In the genomic region with DNA sequence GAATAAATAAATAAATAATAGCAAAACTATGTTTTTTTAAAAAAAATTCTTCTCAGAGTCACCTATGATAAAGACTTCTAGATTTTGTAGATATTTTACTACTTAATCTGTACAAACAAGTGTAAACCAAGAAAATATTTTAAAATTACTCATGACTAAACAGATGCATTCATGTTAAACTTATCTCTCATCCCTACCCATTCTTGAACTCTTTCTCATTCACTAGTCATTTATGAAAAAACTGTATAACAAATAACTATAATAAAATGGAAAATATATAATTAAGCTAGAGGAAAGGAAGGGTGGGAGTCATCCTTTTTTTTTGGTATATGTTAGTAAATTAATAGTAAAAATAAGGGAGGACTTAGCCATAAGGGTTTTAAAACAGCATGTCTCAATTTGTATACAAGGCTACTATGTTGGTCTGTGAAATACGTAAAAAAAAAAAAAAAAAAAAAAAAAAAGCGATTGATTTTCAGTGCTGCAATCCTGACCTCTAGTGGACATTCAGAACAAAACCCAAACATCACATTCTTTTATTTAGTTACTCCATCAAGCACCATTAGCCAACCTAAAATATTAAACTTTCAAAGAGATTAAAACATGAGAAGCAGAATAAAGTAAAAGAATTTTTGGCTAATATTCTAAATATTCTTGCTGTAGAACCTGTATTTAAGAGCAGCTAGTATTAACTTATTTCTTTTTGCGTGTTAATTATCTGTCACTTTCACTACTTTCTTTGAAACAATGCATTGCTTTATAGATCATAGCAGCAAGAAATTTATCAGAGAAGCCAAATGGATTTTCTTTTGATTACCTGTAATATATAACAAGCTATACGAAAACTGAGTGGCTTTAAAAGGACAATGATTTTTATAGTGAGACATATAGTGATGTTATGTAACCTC, we compare ENCODE assay signal across 8 cellular contexts.
A peak's percentile ranks its signal among the peaks of the same experiment; 100 is the strongest.
DNase-seq lines count a peak whose midpoint lies in the region; ATAC-seq and TF ChIP-seq lines count a peak whose summit lies in the region.

No MANE protein-coding gene starts in this region.

- no peak for ATAC-seq in GM18867 (IDR thresholded peaks at IDR 0.05; ENCODE audit: unreplicated experiment)

- H3K4me3 ChIP-seq in Karpas-422 (ENCODE audit: low read length) (no peak overlapping the region), parathyroid adenoma (ENCODE audit: low read depth, low read length) (no peak overlapping the region)

- DNase-seq in DMS114 treated with DMSO at 0.1 percent for 48 hours (lab: John Stamatoyannopoulos, UW; ENCODE audit: unreplicated experiment) (peak; percentile 52), Karpas-422 (peak; percentile 87), RWPE1 (ENCODE audit: low spot score) (peak; percentile 34), fibroblast of gingiva (ENCODE audit: low read depth) (peak; percentile 41), occipital lobe (lab: John Stamatoyannopoulos, UW) (no peak)
- no peak for DNase-seq in activated naive CD4-positive, alpha-beta T cell treated with anti-CD3 and anti-CD28 coated beads, Interleukin-2, amount 50 U/mL, for 16 hours

- peak; percentile 78 for TF ChIP-seq CTCF in RWPE1 (conservative IDR thresholded peaks at IDR 0.05; ENCODE audit: low read depth)
- peak; percentile 37 for TF ChIP-seq CTCF in parathyroid adenoma (IDR thresholded peaks at IDR 0.05)

- H3K4me2 ChIP-seq in Karpas-422 (ENCODE audit: low read depth, low read length, poor library complexity, severe bottlenecking) (no peak overlapping the region), parathyroid adenoma (ENCODE audit: low read length) (no peak overlapping the region)

- H3K4me1 ChIP-seq in Karpas-422 (ENCODE audit: low read length) (no peaks in the 10 kb centered on the region), parathyroid adenoma (no peaks in the 10 kb centered on the region)

- CTCF ChIA-PET in RWPE1 (lab: Yijun Ruan, JAX), result interaction anchor here (0.6 to 2.6 kb wide), 6 partner anchors 94 to 875 kb away, joined by 3 to 11 read pairs (median 4); no protein-coding TSS in a partner anchor

- no peaks in the 10 kb centered on the region for H4K20me1 ChIP-seq in Karpas-422 (ENCODE audit: insufficient read depth, low read depth, low read length)

- H2AFZ ChIP-seq in Karpas-422 (ENCODE audit: low read length) (no peak overlapping the region), parathyroid adenoma (no peak overlapping the region)

- H3K9me3 ChIP-seq in Karpas-422 (ENCODE audit: low read length) (no peaks in the 10 kb centered on the region), parathyroid adenoma (ENCODE audit: control insufficient read depth, low read length) (no peaks in the 10 kb centered on the region)

- H3K27me3 ChIP-seq in Karpas-422 (ENCODE audit: low read length) (no peaks in the 10 kb centered on the region), parathyroid adenoma (ENCODE audit: control insufficient read depth, insufficient read depth, low read length) (no peaks in the 10 kb centered on the region)

- H3K9ac ChIP-seq in Karpas-422 (ENCODE audit: low read length) (no peak overlapping the region), parathyroid adenoma (no peak overlapping the region)

- H3K79me2 ChIP-seq in Karpas-422 (ENCODE audit: low read length), result no peaks in the 10 kb centered on the region
- H3K79me2 ChIP-seq in parathyroid adenoma, result no peaks in the 10 kb centered on the region

- H3K9me2 ChIP-seq in Karpas-422 (replicated peaks; ENCODE audit: insufficient read depth, low read length), result no peaks in the 10 kb centered on the region

- H3K36me3 ChIP-seq in Karpas-422 (ENCODE audit: insufficient read depth, low read length) (no peaks in the 10 kb centered on the region), parathyroid adenoma (ENCODE audit: control insufficient read depth, insufficient read depth, low read length) (no peaks in the 10 kb centered on the region)

- H3K27ac ChIP-seq in Karpas-422 (ENCODE audit: low read length) (no peak overlapping the region), RWPE1 (no peak overlapping the region), parathyroid adenoma (no peak overlapping the region)

- POLR2A ChIA-PET in RWPE1 (lab: Yijun Ruan, JAX; ENCODE audit: low non-redundant PET), result no interaction called here

Comparison
In these comparisons a context has a peak if more than half of its experiments do, and no peak if none do; other contexts are left out.
1. DNase-seq: peak in DMS114 treated with DMSO at 0.1 percent for 48 hours (single experiment), Karpas-422 (single experiment), RWPE1 (single experiment) and fibroblast of gingiva (single experiment); none in activated naive CD4-positive, alpha-beta T cell treated with anti-CD3 and anti-CD28 coated beads, Interleukin-2, amount 50 U/mL, for 16 hours (single experiment) and occipital lobe (single experiment).